In the genomic region with DNA sequence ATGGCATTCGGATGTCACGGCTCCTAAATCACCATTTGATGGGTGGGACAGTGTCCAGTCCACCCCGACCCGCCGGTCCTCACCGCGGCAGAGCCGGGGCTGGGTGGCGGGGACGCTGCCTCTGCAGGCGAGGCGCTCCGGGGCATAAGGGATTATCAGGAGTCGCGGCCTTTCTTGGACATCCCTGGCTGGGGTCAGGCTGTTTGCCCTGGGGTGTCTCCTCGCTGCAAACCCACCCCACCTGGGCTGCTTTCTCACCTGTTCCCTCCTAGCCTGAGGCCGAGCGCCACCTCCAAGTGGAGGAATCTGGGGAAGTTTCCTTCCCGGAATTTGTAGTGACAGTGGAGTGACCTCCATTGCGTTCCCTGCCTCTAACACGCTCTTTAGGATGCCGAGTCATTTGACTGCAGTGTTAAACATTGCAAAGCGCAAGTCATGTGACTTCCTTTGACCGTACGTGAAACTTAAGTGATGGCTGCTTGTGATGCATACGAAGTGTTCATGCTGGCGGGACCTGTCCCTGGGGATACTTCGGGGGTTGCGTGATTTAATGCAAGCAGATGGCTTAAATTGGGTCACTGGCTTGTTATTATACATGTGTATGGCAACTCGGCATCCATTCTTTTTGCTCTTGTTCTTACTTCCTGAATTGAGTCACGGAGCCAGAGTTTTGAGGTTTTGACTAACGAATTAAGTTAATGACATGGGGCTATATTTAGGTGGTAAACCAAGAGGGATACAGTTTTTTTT, we compare ENCODE assay signal across 1 cellular context.
TF ChIP-seq lines count a peak whose summit lies in the region.

No MANE protein-coding gene starts in this region.

TF ChIP-seq in HepG2, 621 proteins besides CTCF, POLR2A, EP300 and RAD21 (continued from another document and continues in another):
- TF ChIP-seq, protein P1, sequence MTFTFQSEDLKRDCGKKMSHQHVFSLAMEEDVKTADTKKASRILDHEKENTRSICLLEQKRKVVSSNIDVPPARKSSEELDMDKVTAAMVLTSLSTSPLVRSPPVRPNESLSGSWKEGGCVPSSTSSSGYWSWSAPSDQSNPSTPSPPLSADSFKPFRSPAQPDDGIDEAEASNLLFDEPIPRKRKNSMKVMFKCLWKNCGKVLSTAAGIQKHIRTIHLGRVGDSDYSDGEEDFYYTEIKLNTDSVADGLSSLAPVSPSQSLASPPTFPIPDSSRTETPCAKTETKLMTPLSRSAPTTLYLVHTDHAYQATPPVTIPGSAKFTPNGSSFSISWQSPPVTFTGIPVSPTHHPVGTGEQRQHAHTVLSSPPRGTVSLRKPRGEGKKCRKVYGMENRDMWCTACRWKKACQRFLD (CRISPR knock-in tag; IDR thresholded peaks at IDR 0.05; ENCODE audit: borderline replicate concordance) = 0 out of 2 replicates have a peak, but pooled peaks have one; percentile 47
- peak; percentile 60; the same call in 1 of the 2 replicates for TF ChIP-seq NFE2 (CRISPR knock-in tag; IDR thresholded peaks at IDR 0.05)
- TF ChIP-seq ZNF552 (CRISPR knock-in tag; IDR thresholded peaks at IDR 0.05; ENCODE audit: borderline replicate concordance) = 0 out of 2 replicates have a peak, but pooled peaks have one; percentile 10
- TF ChIP-seq, protein P2, sequence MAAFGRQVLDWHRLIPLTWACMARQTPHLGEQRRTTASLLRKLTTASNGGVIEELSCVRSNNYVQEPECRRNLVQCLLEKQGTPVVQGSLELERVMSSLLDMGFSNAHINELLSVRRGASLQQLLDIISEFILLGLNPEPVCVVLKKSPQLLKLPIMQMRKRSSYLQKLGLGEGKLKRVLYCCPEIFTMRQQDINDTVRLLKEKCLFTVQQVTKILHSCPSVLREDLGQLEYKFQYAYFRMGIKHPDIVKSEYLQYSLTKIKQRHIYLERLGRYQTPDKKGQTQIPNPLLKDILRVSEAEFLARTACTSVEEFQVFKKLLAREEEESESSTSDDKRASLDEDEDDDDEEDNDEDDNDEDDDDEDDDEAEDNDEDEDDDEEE (CRISPR knock-in tag; IDR thresholded peaks at IDR 0.05) = 0 out of 2 replicates have a peak, but pooled peaks have one; percentile 47
- TF ChIP-seq, protein P3, sequence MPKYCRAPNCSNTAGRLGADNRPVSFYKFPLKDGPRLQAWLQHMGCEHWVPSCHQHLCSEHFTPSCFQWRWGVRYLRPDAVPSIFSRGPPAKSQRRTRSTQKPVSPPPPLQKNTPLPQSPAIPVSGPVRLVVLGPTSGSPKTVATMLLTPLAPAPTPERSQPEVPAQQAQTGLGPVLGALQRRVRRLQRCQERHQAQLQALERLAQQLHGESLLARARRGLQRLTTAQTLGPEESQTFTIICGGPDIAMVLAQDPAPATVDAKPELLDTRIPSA (CRISPR knock-in tag; IDR thresholded peaks at IDR 0.05; ENCODE audit: borderline replicate concordance) = no peak
- TF ChIP-seq, protein P4, sequence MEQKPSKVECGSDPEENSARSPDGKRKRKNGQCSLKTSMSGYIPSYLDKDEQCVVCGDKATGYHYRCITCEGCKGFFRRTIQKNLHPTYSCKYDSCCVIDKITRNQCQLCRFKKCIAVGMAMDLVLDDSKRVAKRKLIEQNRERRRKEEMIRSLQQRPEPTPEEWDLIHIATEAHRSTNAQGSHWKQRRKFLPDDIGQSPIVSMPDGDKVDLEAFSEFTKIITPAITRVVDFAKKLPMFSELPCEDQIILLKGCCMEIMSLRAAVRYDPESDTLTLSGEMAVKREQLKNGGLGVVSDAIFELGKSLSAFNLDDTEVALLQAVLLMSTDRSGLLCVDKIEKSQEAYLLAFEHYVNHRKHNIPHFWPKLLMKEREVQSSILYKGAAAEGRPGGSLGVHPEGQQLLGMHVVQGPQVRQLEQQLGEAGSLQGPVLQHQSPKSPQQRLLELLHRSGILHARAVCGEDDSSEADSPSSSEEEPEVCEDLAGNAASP (CRISPR knock-in tag; IDR thresholded peaks at IDR 0.05; ENCODE audit: borderline replicate concordance) = no peak
- TF ChIP-seq ZNF556 (CRISPR knock-in tag; IDR thresholded peaks at IDR 0.05; ENCODE audit: borderline replicate concordance) = no peak
- TF ChIP-seq MED13 (CRISPR knock-in tag; IDR thresholded peaks at IDR 0.05) = no peak
- no peak for TF ChIP-seq POGZ (CRISPR knock-in tag; IDR thresholded peaks at IDR 0.05)
- no peak for TF ChIP-seq JUNB (CRISPR knock-in tag; IDR thresholded peaks at IDR 0.05; ENCODE audit: borderline replicate concordance)
- 0 out of 2 replicates have a peak, but pooled peaks have one; percentile 8 for TF ChIP-seq ZSCAN29 (CRISPR knock-in tag; conservative IDR thresholded peaks at IDR 0.05)
- TF ChIP-seq, protein P5, sequence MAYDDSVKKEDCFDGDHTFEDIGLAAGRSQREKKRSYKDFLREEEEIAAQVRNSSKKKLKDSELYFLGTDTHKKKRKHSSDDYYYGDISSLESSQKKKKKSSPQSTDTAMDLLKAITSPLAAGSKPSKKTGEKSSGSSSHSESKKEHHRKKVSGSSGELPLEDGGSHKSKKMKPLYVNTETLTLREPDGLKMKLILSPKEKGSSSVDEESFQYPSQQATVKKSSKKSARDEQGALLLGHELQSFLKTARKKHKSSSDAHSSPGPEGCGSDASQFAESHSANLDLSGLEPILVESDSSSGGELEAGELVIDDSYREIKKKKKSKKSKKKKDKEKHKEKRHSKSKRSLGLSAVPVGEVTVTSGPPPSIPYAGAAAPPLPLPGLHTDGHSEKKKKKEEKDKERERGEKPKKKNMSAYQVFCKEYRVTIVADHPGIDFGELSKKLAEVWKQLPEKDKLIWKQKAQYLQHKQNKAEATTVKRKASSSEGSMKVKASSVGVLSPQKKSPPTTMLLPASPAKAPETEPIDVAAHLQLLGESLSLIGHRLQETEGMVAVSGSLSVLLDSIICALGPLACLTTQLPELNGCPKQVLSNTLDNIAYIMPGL (CRISPR knock-in tag; IDR thresholded peaks at IDR 0.05; ENCODE audit: borderline replicate concordance in 1 of 2, low read depth in 1 of 2) = peak; percentile 54 to 67; a peak in 3 of 4 replicates
- TF ChIP-seq, protein P6, sequence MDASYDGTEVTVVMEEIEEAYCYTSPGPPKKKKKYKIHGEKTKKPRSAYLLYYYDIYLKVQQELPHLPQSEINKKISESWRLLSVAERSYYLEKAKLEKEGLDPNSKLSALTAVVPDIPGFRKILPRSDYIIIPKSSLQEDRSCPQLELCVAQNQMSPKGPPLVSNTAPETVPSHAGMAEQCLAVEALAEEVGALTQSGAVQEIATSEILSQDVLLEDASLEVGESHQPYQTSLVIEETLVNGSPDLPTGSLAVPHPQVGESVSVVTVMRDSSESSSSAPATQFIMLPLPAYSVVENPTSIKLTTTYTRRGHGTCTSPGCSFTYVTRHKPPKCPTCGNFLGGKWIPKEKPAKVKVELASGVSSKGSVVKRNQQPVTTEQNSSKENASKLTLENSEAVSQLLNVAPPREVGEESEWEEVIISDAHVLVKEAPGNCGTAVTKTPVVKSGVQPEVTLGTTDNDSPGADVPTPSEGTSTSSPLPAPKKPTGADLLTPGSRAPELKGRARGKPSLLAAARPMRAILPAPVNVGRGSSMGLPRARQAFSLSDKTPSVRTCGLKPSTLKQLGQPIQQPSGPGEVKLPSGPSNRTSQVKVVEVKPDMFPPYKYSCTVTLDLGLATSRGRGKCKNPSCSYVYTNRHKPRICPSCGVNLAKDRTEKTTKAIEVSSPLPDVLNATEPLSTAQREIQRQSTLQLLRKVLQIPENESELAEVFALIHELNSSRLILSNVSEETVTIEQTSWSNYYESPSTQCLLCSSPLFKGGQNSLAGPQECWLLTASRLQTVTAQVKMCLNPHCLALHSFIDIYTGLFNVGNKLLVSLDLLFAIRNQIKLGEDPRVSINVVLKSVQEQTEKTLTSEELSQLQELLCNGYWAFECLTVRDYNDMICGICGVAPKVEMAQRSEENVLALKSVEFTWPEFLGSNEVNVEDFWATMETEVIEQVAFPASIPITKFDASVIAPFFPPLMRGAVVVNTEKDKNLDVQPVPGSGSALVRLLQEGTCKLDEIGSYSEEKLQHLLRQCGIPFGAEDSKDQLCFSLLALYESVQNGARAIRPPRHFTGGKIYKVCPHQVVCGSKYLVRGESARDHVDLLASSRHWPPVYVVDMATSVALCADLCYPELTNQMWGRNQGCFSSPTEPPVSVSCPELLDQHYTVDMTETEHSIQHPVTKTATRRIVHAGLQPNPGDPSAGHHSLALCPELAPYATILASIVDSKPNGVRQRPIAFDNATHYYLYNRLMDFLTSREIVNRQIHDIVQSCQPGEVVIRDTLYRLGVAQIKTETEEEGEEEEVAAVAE (CRISPR knock-in tag; IDR thresholded peaks at IDR 0.05; ENCODE audit: borderline replicate concordance) = peak; percentile 63
- peak; percentile 21 for TF ChIP-seq AGO1 (IDR thresholded peaks at IDR 0.05; ENCODE audit: low read depth, low read length, poor library complexity, severe bottlenecking)
- no peak for TF ChIP-seq MEIS1 (CRISPR knock-in tag; IDR thresholded peaks at IDR 0.05; ENCODE audit: borderline replicate concordance)
- TF ChIP-seq, protein P7, sequence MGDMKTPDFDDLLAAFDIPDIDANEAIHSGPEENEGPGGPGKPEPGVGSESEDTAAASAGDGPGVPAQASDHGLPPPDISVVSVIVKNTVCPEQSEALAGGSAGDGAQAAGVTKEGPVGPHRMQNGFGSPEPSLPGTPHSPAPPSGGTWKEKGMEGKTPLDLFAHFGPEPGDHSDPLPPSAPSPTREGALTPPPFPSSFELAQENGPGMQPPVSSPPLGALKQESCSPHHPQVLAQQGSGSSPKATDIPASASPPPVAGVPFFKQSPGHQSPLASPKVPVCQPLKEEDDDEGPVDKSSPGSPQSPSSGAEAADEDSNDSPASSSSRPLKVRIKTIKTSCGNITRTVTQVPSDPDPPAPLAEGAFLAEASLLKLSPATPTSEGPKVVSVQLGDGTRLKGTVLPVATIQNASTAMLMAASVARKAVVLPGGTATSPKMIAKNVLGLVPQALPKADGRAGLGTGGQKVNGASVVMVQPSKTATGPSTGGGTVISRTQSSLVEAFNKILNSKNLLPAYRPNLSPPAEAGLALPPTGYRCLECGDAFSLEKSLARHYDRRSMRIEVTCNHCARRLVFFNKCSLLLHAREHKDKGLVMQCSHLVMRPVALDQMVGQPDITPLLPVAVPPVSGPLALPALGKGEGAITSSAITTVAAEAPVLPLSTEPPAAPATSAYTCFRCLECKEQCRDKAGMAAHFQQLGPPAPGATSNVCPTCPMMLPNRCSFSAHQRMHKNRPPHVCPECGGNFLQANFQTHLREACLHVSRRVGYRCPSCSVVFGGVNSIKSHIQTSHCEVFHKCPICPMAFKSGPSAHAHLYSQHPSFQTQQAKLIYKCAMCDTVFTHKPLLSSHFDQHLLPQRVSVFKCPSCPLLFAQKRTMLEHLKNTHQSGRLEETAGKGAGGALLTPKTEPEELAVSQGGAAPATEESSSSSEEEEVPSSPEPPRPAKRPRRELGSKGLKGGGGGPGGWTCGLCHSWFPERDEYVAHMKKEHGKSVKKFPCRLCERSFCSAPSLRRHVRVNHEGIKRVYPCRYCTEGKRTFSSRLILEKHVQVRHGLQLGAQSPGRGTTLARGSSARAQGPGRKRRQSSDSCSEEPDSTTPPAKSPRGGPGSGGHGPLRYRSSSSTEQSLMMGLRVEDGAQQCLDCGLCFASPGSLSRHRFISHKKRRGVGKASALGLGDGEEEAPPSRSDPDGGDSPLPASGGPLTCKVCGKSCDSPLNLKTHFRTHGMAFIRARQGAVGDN (CRISPR knock-in tag; IDR thresholded peaks at IDR 0.05) = peak; percentile 82
- TF ChIP-seq ZNF878 (CRISPR knock-in tag; IDR thresholded peaks at IDR 0.05) = 0 out of 2 replicates have a peak, but pooled peaks have one; percentile 49
- TF ChIP-seq ZNF747 (CRISPR knock-in tag; IDR thresholded peaks at IDR 0.05; ENCODE audit: borderline replicate concordance) = 0 out of 2 replicates have a peak, but pooled peaks have one; percentile 53
- 0 out of 2 replicates have a peak, but pooled peaks have one; percentile 63 for TF ChIP-seq ZNF737 (CRISPR knock-in tag; IDR thresholded peaks at IDR 0.05; ENCODE audit: borderline replicate concordance)
- peak; percentile 81; the same call in 1 of the 2 replicates for TF ChIP-seq EED (CRISPR knock-in tag; IDR thresholded peaks at IDR 0.05)
- TF ChIP-seq HNF4A (CRISPR knock-in tag; IDR thresholded peaks at IDR 0.05) = peak; percentile 22; the same call in 1 of the 2 replicates
- peak; percentile 13; the same call in 1 of the 2 replicates for TF ChIP-seq ZNF652 (CRISPR knock-in tag; IDR thresholded peaks at IDR 0.05; ENCODE audit: borderline replicate concordance, low read depth)
- TF ChIP-seq HNRNPLL (IDR thresholded peaks at IDR 0.05; ENCODE audit: low read depth, low read length, poor library complexity, severe bottlenecking) = peak; percentile 18
- TF ChIP-seq KDM1A (CRISPR knock-in tag; IDR thresholded peaks at IDR 0.05) = no peak
- no peak for TF ChIP-seq MTA1 (CRISPR knock-in tag; IDR thresholded peaks at IDR 0.05; ENCODE audit: borderline replicate concordance)
- TF ChIP-seq ZNF230 (CRISPR knock-in tag; IDR thresholded peaks at IDR 0.05) = 0 out of 2 replicates have a peak, but pooled peaks have one; percentile 24
- TF ChIP-seq ASH2L (IDR thresholded peaks at IDR 0.05; ENCODE audit: insufficient read length, low read depth, low read length) = peak; percentile 19
- no peak for TF ChIP-seq ZKSCAN1 (IDR thresholded peaks at IDR 0.05; ENCODE audit: low read length)
- TF ChIP-seq ZNF446 (CRISPR knock-in tag; IDR thresholded peaks at IDR 0.05) = peak; percentile 45
